In genomic region chr12:115325858-115326257, GRCh38 we compare ENCODE assay signal across 22 cellular contexts.
DNase-seq lines count a peak whose midpoint lies in the region; ATAC-seq and TF ChIP-seq lines count a peak whose summit lies in the region.
"Had no signal": no experiment of that assay in that cellular context is flagged by ENCODE, and none has a peak within 500 bp of the region (broad histone marks: within the 10 kb centered on the region; RNA-seq: fewer than 3 reads in every experiment).

No MANE protein-coding gene starts in this region.

- CTCF ChIA-PET in IMR-90 (lab: Yijun Ruan, JAX): no interaction called here

- DNase-seq in IMR-90 (no peak), ascending aorta (ENCODE audit: low spot score in 2 of 2) (no peak), left lung (no peak), stomach (peak; percentile 57), HuH-7.5 (ENCODE audit: low spot score) (no peak), dorsolateral prefrontal cortex (no peak), body of pancreas (no peak)
- no peak for DNase-seq in activated CD4-positive, alpha-beta T cell treated with anti-CD3 and anti-CD28 coated beads, Interleukin-2, amount 10 ng/mL, durations not matched to agents 24 days and 14 days
- DNase-seq: activated CD4-positive, CD25-positive, alpha-beta regulatory T cell; activated CD8-positive, alpha-beta T cell treated with anti-CD3 and anti-CD28 coated beads for 36 hours; activated naive CD4-positive, alpha-beta T cell; activated T-cell treated with anti-CD3 and anti-CD28 coated beads, Interleukin-2, amount 50 U/mL, for 1 hour; CD4-positive, alpha-beta T cell; DMS 273 treated with DMSO at 0.1 percent for 48 hours; foreskin melanocyte; mesenchymal stem cell; naive thymus-derived CD8-positive, alpha-beta T cell; NCI-H1436 treated with DMSO at 0.1 percent for 48 hours; NCI-H2171 treated with DMSO at 0.1 percent for 48 hours; NCI-H526; right cardiac atrium had no signal

- H3K4me2 ChIP-seq in IMR-90 (ENCODE audit: low read depth, low read length): no peak overlapping the region

- in situ Hi-C loops in IMR-90 (cut with MboI; ENCODE audit: low sequenced_read_pairs): loop anchor here (25.0 kb wide), 1 partner anchor 914 kb away; the partner anchor contains the start of gene TBX5

- H3K27ac Mint-ChIP-seq in activated CD4-positive, alpha-beta T cell treated with anti-CD3 and anti-CD28 coated beads, Interleukin-2, amount 10 ng/mL, durations not matched to agents 24 days and 14 days: no peak overlapping the region
- H3K27ac Mint-ChIP-seq: activated CD8-positive, alpha-beta T cell treated with anti-CD3 and anti-CD28 coated beads for 36 hours; CD4-positive, alpha-beta T cell; naive thymus-derived CD8-positive, alpha-beta T cell had no signal

- H3K56ac ChIP-seq in IMR-90 (ENCODE audit: extremely low read depth, insufficient read depth, low read length): no peak overlapping the region

- H3K9me1 ChIP-seq in IMR-90 (ENCODE audit: insufficient read depth, low read length): no peaks in the 10 kb centered on the region; the same call in 1 of the 2 replicates

- H3K27me3 Mint-ChIP-seq in activated CD4-positive, alpha-beta T cell treated with anti-CD3 and anti-CD28 coated beads, Interleukin-2, amount 10 ng/mL, durations not matched to agents 24 days and 14 days: no peaks in the 10 kb centered on the region
- H3K27me3 Mint-ChIP-seq: activated CD8-positive, alpha-beta T cell treated with anti-CD3 and anti-CD28 coated beads for 36 hours; CD4-positive, alpha-beta T cell had no signal

- peak overlapping the region; percentile 81; the same call in 1 of the 3 replicates for H2BK15ac ChIP-seq in IMR-90 (ENCODE audit: low read depth, low read length)

- no peak overlapping the region for H3K9ac ChIP-seq in IMR-90 (ENCODE audit: low read depth, low read length)

- H4K8ac ChIP-seq in IMR-90 (ENCODE audit: low read depth in 2 of 2, low read length in 2 of 2): no peak overlapping the region

- TF ChIP-seq RAD21 in IMR-90 (IDR thresholded peaks at IDR 0.05; ENCODE audit: low read length): no peak

- BruUV-seq in IMR-90 (replicated peaks; lab: Mats Ljungman, UMichigan): no TSS peak

- TF ChIP-seq POLR2A in IMR-90 (IDR thresholded peaks at IDR 0.05; ENCODE audit: low read depth, low read length) (no peak), stomach (IDR thresholded peaks at IDR 0.05) (no peak), body of pancreas (IDR thresholded peaks at IDR 0.05) (no peak)

- H2AFZ ChIP-seq in IMR-90 (replicated peaks; ENCODE audit: low read length, poor library complexity): no peak overlapping the region

- peaks cover 1% of the 10 kb centered on the region; the same call in 1 of the 2 replicates for H3K4me1 ChIP-seq in IMR-90 (ENCODE audit: control insufficient read depth, insufficient read depth, low read length)
- peaks cover 6 to 18% of the 10 kb centered on the region in 2 donors for H3K4me1 ChIP-seq in ascending aorta
- no peaks in the 10 kb centered on the region for H3K4me1 ChIP-seq in left lung
- peaks cover 0 to 14% (median 0%) of the 10 kb centered on the region in 4 donors for H3K4me1 ChIP-seq in stomach
- H3K4me1 ChIP-seq in body of pancreas: no peaks in the 10 kb centered on the region

- no peaks in the 10 kb centered on the region; a peak in 1 of 4 replicates for H3K79me1 ChIP-seq in IMR-90 (ENCODE audit: low read depth in 1 of 2, low read length in 2 of 2)

- dilution Hi-C loops in IMR-90 (cut with HindIII; ENCODE audit: low sequenced_read_pairs, unreplicated experiment): no loop called here

- POLR2A ChIA-PET in IMR-90 (lab: Charles Lee; ENCODE audit: unreplicated experiment): no interaction called here

- no peak for TF ChIP-seq EP300 in stomach (IDR thresholded peaks at IDR 0.05)

- no peak overlapping the region for H3K4me3 Mint-ChIP-seq in activated CD4-positive, alpha-beta T cell treated with anti-CD3 and anti-CD28 coated beads, Interleukin-2, amount 10 ng/mL, durations not matched to agents 24 days and 14 days
- H3K4me3 Mint-ChIP-seq: activated CD8-positive, alpha-beta T cell treated with anti-CD3 and anti-CD28 coated beads for 36 hours; CD4-positive, alpha-beta T cell; naive thymus-derived CD8-positive, alpha-beta T cell had no signal

- H2BK20ac ChIP-seq in IMR-90 (ENCODE audit: low read depth, low read length): peak overlapping the region; percentile 49

- no peak overlapping the region for H3K4ac ChIP-seq in IMR-90 (ENCODE audit: low read depth, low read length)

- no peak overlapping the region for H4K91ac ChIP-seq in IMR-90 (ENCODE audit: insufficient read depth, low read depth, low read length)

- no peak overlapping the region for H3K23ac ChIP-seq in IMR-90 (ENCODE audit: low read depth, low read length)

- intact Hi-C loops in IMR-90 (cut with micrococcal nuclease): no loop called here
- intact Hi-C loops in ascending aorta (cut with DNase I): loop anchor here (5.0 to 10.0 kb wide), 2 partner anchors 81 to 339 kb away; no protein-coding TSS in a partner anchor
- intact Hi-C loops in left lung (cut with DNase I): no loop called here
- intact Hi-C loops in stomach (cut with DNase I; ENCODE audit: low total_unique reads): no loop called here
- intact Hi-C loops in dorsolateral prefrontal cortex (cut with DNase I): no loop called here
- intact Hi-C loops in body of pancreas (cut with DNase I): no loop called here
- intact Hi-C loops in activated CD4-positive, alpha-beta T cell treated with anti-CD3 and anti-CD28 coated beads, Interleukin-2, amount 10 ng/mL, durations not matched to agents 24 days and 14 days (cut with micrococcal nuclease): no loop called here

- no peaks in the 10 kb centered on the region for H3K27me3 ChIP-seq in IMR-90 (ENCODE audit: control insufficient read depth, insufficient read depth, low read length)
- no peaks in the 10 kb centered on the region for H3K27me3 ChIP-seq in ascending aorta
- H3K27me3 ChIP-seq in left lung: no peaks in the 10 kb centered on the region
- no peaks in the 10 kb centered on the region for H3K27me3 ChIP-seq in stomach
- peaks cover 0 to 4% (median 0%) of the 10 kb centered on the region in 45 donors for H3K27me3 ChIP-seq in dorsolateral prefrontal cortex
- no peaks in the 10 kb centered on the region for H3K27me3 ChIP-seq in body of pancreas

- H3K27ac ChIP-seq in IMR-90 (ENCODE audit: insufficient read depth, low read length) (no peak overlapping the region), ascending aorta (peak overlapping the region; percentile 62), left lung (no peak overlapping the region), stomach (peak overlapping the region in 2 of 5 donors; percentile 3 to 21), dorsolateral prefrontal cortex (peak overlapping the region in 1 of 59 donors; percentile 7), body of pancreas (no peak overlapping the region)
- H3K27ac ChIP-seq: HL-60 had no signal

- H3K36me3 ChIP-seq in IMR-90 (ENCODE audit: control insufficient read depth, insufficient read depth, low read length) (no peaks in the 10 kb centered on the region), ascending aorta (no peaks in the 10 kb centered on the region), left lung (no peaks in the 10 kb centered on the region), stomach (no peaks in the 10 kb centered on the region), body of pancreas (replicated peaks in 1 of 2; ENCODE audit: insufficient read depth in 1 of 2, low read depth in 2 of 2) (no peaks in the 10 kb centered on the region)

- H2AK5ac ChIP-seq in IMR-90 (ENCODE audit: low read depth, low read length): peak overlapping the region; percentile 64; the same call in 1 of the 2 replicates

- H2BK120ac ChIP-seq in IMR-90 (ENCODE audit: low read depth, low read length): no peak overlapping the region; the same call in 1 of the 2 replicates

- no peak for TF ChIP-seq CTCF in IMR-90 (conservative IDR thresholded peaks at IDR 0.05; ENCODE audit: low read depth, low read length)
- no peak for TF ChIP-seq CTCF in ascending aorta (IDR thresholded peaks at IDR 0.05)
- TF ChIP-seq CTCF in left lung (IDR thresholded peaks at IDR 0.05): no peak
- TF ChIP-seq CTCF in stomach (IDR thresholded peaks at IDR 0.05): no peak
- TF ChIP-seq CTCF in dorsolateral prefrontal cortex (IDR thresholded peaks at IDR 0.05 in 54 of 56, conservative IDR thresholded peaks at IDR 0.05 in 2 of 56; ENCODE audit: low read depth in 1 of 56, partially characterized antibody in 56 of 56): no peak
- no peak for TF ChIP-seq CTCF in body of pancreas (IDR thresholded peaks at IDR 0.05)

- H3K18ac ChIP-seq in IMR-90 (ENCODE audit: low read depth, low read length): no peak overlapping the region

- H3K9me3 ChIP-seq in IMR-90 (ENCODE audit: control insufficient read depth, insufficient read depth, low read length) (no peaks in the 10 kb centered on the region), ascending aorta (no peaks in the 10 kb centered on the region), left lung (no peaks in the 10 kb centered on the region), stomach (no peaks in the 10 kb centered on the region), body of pancreas (no peaks in the 10 kb centered on the region)

- WGBS in IMR-90 (ENCODE audit: extremely low coverage in 2 of 2, insufficient read length in 1 of 2), 2 experiments: no CpG with 5 or more reads among the region's 3 CpGs
- WGBS in stomach, 5 donors: 26 to 49% (median 37%) methylated on average over 3 of the region's 3 CpGs
- 26 to 36% methylated on average over 3 of the region's 3 CpGs for WGBS in body of pancreas, 2 donors

- H4K5ac ChIP-seq in IMR-90 (ENCODE audit: low read depth, low read length): no peak overlapping the region

- no peak for ATAC-seq in IMR-90 (ENCODE audit: low read depth)
- ATAC-seq in left lung: peak; percentile 66
- ATAC-seq in body of pancreas: no peak
- ATAC-seq: activated CD8-positive, alpha-beta T cell treated with anti-CD3 and anti-CD28 coated beads for 36 hours; naive thymus-derived CD8-positive, alpha-beta T cell had no signal

- H3K4me3 ChIP-seq in IMR-90 (ENCODE audit: insufficient read depth, low read depth, low read length) (no peak overlapping the region), ascending aorta (no peak overlapping the region), left lung (no peak overlapping the region), stomach (no peak overlapping the region), dorsolateral prefrontal cortex (no peak overlapping the region), body of pancreas (no peak overlapping the region)

- H3K14ac ChIP-seq in IMR-90 (replicated peaks; ENCODE audit: low read depth, low read length): no peak overlapping the region

- H4K20me1 ChIP-seq in IMR-90 (ENCODE audit: insufficient read depth, low read length): no peaks in the 10 kb centered on the region

- H2AK9ac ChIP-seq in IMR-90 (replicated peaks; ENCODE audit: low read depth, low read length, poor library complexity): no peak overlapping the region

- H3K9me3 Mint-ChIP-seq in activated CD4-positive, alpha-beta T cell treated with anti-CD3 and anti-CD28 coated beads, Interleukin-2, amount 10 ng/mL, durations not matched to agents 24 days and 14 days: no peaks in the 10 kb centered on the region

- H3K36me3 Mint-ChIP-seq in activated CD4-positive, alpha-beta T cell treated with anti-CD3 and anti-CD28 coated beads, Interleukin-2, amount 10 ng/mL, durations not matched to agents 24 days and 14 days (ENCODE audit: low read depth): no peaks in the 10 kb centered on the region

- no peak overlapping the region for H2BK5ac ChIP-seq in IMR-90 (ENCODE audit: low read depth, low read length, poor library complexity, severe bottlenecking)

- no peaks in the 10 kb centered on the region for H3K4me1 Mint-ChIP-seq in activated CD4-positive, alpha-beta T cell treated with anti-CD3 and anti-CD28 coated beads, Interleukin-2, amount 10 ng/mL, durations not matched to agents 24 days and 14 days
- H3K4me1 Mint-ChIP-seq: naive thymus-derived CD8-positive, alpha-beta T cell had no signal

Comparison
In these comparisons a context has a peak if more than half of its experiments do, and no peak if none do; other contexts are left out.
1. H3K27ac ChIP-seq: peak in ascending aorta (2 of 2); none in IMR-90 (single experiment), left lung (0 of 2) and body of pancreas (0 of 4).